ENCODE assay signal across 7 cellular contexts in genomic region chr7:105999256-105999655, GRCh38.
"Had no signal": no experiment of that assay in that cellular context is flagged by ENCODE, and none has a peak within 500 bp of the region (broad histone marks: within the 10 kb centered on the region; RNA-seq: fewer than 3 reads in every experiment).

No MANE protein-coding gene starts in this region.

- DNase-seq: H9, HCEC 1CT, HFFc6, KG1 had no signal

- H3K27ac ChIP-seq: HL-60 had no signal

- H3K4me3 ChIP-seq: GM23338 had no signal

- ATAC-seq: GM23338, HepG2 had no signal
